33 cellular contexts compared by ENCODE assay signal in the genomic region with DNA sequence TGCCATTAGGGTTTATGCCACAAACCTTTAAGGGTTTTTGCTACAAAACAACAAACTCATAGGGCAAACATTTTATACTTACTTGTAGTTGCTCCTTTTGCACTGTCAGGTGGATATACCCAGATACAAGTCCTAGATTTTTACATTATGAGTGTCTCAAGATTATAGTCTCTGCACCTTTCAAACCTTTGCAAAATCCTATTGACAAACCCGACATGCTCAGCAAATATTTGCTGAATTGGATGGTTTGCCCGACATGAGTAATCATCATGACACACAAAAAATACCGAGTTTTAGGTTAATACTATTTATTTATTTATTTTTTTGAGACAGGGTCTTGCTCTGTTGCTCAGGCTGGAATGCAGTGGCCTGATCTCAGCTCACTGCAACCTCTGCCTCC.
"Had no signal": no experiment of that assay in that cellular context is flagged by ENCODE, and none has a peak within 500 bp of the region (broad histone marks: within the 10 kb centered on the region; RNA-seq: fewer than 3 reads in every experiment).

No MANE protein-coding gene starts in this region.

- H3K27ac ChIP-seq: KMS-11 had no signal

- H3K9ac ChIP-seq: KMS-11 had no signal

- H3K4me2 ChIP-seq: KMS-11 had no signal

- DNase-seq: Karpas-422, Kasumi-1, MG63, MM.1S, MV-4-11, NCI-H1048, NCI-H1092, NCI-H1092 treated with DMSO at 0.1 percent for 48 hours, NCI-H1105, NCI-H1105 treated with DMSO at 0.1 percent for 48 hours, NCI-H1417, NCI-H1417 treated with DMSO at 0.1 percent for 48 hours, NCI-H1436, NCI-H1436 treated with DMSO at 0.1 percent for 48 hours, NCI-H146, NCI-H1694, NCI-H1694 treated with DMSO at 0.1 percent for 48 hours, NCI-H187, NCI-H187 treated with DMSO at 0.1 percent for 48 hours, NCI-H1930, NCI-H2029, NCI-H2029 treated with DMSO at 0.1 percent for 48 hours, NCI-H2081, NCI-H2081 treated with DMSO at 0.1 percent for 48 hours, NCI-H2107, NCI-H2171, NCI-H2227 treated with DMSO at 0.1 percent for 48 hours, NCI-H226, NCI-H345, NCI-H446, NCI-H446 treated with DMSO at 0.1 percent for 48 hours, NCI-H510A treated with DMSO at 0.1 percent for 48 hours had no signal

- H3K36me3 ChIP-seq: MG63 had no signal

- H3K27me3 ChIP-seq: MG63 had no signal

- H3K4me3 ChIP-seq: MG63 had no signal

- H3K9me3 ChIP-seq: MG63 had no signal
